In the genomic region with DNA sequence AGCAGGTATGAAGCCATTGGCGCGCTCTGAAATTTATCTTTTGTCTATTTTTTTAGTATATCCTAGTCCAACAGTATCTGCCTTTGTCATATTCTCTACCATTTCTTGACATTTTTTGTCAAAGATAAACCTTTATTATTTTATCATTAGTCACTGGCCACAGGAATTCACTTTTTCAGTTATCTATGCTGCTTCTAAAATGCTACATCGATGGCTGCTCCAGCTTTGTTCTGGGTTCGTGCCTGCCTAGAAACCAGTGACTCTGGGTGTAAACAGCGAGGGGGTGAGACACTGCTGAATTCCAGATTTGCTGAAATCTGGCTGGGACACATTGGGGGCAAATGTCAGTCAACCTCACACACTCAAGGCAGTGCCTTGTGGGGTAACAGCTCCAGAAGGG, we compare ENCODE assay signal across 15 cellular contexts.
A peak's percentile ranks its signal among the peaks of the same experiment; 100 is the strongest.
DNase-seq lines count a peak whose midpoint lies in the region; ATAC-seq and TF ChIP-seq lines count a peak whose summit lies in the region.
"Had no signal": no experiment of that assay in that cellular context is flagged by ENCODE, and none has a peak within 500 bp of the region (broad histone marks: within the 10 kb centered on the region; RNA-seq: fewer than 3 reads in every experiment).

No MANE protein-coding gene starts in this region.

- H3K4me1 ChIP-seq in ACC112 (ENCODE audit: control insufficient read depth, insufficient read depth, low read length, unreplicated experiment) (peaks cover 20% of the 10 kb centered on the region), right lobe of liver (no peaks in the 10 kb centered on the region)
- H3K4me1 ChIP-seq: A549 had no signal

- in situ Hi-C loops in astrocyte of the cerebellum (cut with HindIII; ENCODE audit: low sequenced_read_pairs): no loop called here

- DNase-seq in HFF-Myc (ENCODE audit: extremely low read depth, low read depth) (peak; percentile 41), astrocyte of the cerebellum (ENCODE audit: low read depth) (peak; percentile 52), iris pigment epithelial cell (ENCODE audit: low read depth) (peak; percentile 87), midbrain (lab: John Stamatoyannopoulos, UW) (no peak), right lobe of liver (no peak), mucosa of gallbladder (ENCODE audit: low spot score) (no peak)
- DNase-seq: activated CD4-positive, CD25-positive, alpha-beta regulatory T cell; activated naive CD4-positive, alpha-beta T cell treated with anti-CD3 and anti-CD28 coated beads for 36 hours; mucosa of descending colon; NCI-H187; NCI-H526; substantia nigra had no signal

- peak overlapping the region; percentile 19; the same call in 1 of the 2 replicates for H3K4me3 ChIP-seq in ACC112 (ENCODE audit: low read depth, low read length)
- H3K4me3 ChIP-seq in HFF-Myc (replicated peaks; ENCODE audit: low read depth, low read length): no peak overlapping the region
- H3K4me3 ChIP-seq in astrocyte of the cerebellum (ENCODE audit: low read depth, low read length): no peak overlapping the region
- no peak overlapping the region for H3K4me3 ChIP-seq in right lobe of liver
- H3K4me3 ChIP-seq: A549, mucosa of descending colon had no signal

- H3K79me2 ChIP-seq in ACC112 (ENCODE audit: control insufficient read depth, insufficient read depth, low read length, unreplicated experiment): no peaks in the 10 kb centered on the region

- peak overlapping the region; percentile 63 for H2AFZ ChIP-seq in ACC112 (ENCODE audit: low read length, unreplicated experiment)

- intact Hi-C loops in right lobe of liver (cut with DNase I): no loop called here

- H3K27me3 ChIP-seq in ACC112 (ENCODE audit: insufficient read depth, low read length) (no peaks in the 10 kb centered on the region; the same call in 1 of the 2 replicates), right lobe of liver (no peaks in the 10 kb centered on the region)

- H3K27ac ChIP-seq in ACC112 (ENCODE audit: low read depth, low read length): peak overlapping the region; percentile 12; the same call in 1 of the 2 replicates
- no peak overlapping the region for H3K27ac ChIP-seq in right lobe of liver
- H3K27ac ChIP-seq: A549 had no signal

- H3K36me3 ChIP-seq in ACC112 (ENCODE audit: insufficient read depth, low read length) (no peaks in the 10 kb centered on the region), right lobe of liver (no peaks in the 10 kb centered on the region)

- H3K9me3 ChIP-seq in right lobe of liver: no peaks in the 10 kb centered on the region

- no peak for TF ChIP-seq CTCF in HFF-Myc (IDR thresholded peaks at IDR 0.05; ENCODE audit: low read depth, low read length, missing control alignments)
- TF ChIP-seq CTCF in astrocyte of the cerebellum (IDR thresholded peaks at IDR 0.05; ENCODE audit: low read depth, low read length, missing control alignments): no peak
- TF ChIP-seq CTCF in right lobe of liver (IDR thresholded peaks at IDR 0.05): no peak

- ATAC-seq in GM18517 (IDR thresholded peaks at IDR 0.05; ENCODE audit: unreplicated experiment) (no peak), right lobe of liver (no peak)
- ATAC-seq: A549, mucosa of descending colon had no signal

- TF ChIP-seq POLR2A in right lobe of liver (IDR thresholded peaks at IDR 0.05): no peak

- 61% methylated on average over 5 of the region's 5 CpGs for WGBS in right lobe of liver (ENCODE audit: insufficient coverage, low coverage, low lambda C conversion rate, missing lambda C conversion rate)

Comparison
In these comparisons a context has a peak if more than half of its experiments do, and no peak if none do; other contexts are left out.
1. DNase-seq: peak in HFF-Myc (single experiment), astrocyte of the cerebellum (single experiment) and iris pigment epithelial cell (single experiment); none in midbrain (single experiment), right lobe of liver (0 of 3) and mucosa of gallbladder (single experiment).